Comparison of ENCODE assay signal across 1 cellular context in the genomic region with DNA sequence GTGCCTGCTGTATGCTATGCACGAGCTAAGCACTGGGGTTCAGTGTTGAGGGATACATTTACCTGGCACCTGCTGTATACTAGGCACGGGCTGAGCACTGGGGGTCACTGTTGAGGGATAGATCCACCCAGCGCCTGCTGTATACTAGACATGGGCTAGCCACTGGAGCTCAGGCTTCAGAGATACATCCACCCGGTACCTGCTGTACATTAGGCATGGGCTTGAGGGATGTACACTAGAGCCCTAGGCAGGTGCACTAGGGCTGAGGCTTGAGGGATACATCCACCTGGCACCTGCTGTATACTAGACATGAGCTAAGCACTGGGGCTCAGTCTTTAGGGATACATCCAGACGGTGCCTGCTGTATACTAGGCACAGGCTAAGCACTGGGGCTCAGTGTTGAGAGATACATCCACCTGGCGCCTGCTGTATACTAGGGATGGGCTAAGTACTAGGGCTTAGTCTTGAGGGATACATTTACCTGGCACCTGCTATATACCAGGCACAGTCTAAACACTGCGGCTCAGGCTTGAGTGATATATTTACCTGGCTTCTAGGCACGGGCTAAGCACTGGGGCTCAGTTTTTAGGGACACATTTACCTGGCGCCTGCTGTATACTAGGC.
TF ChIP-seq lines count a peak whose summit lies in the region.

No MANE protein-coding gene starts in this region.

TF ChIP-seq in H1, 55 proteins besides CTCF, POLR2A, EP300 and RAD21:
- TF ChIP-seq RBBP5 (IDR thresholded peaks at IDR 0.05; ENCODE audit: borderline replicate concordance, low read depth, low read length) (no peak), GTF2F1 (IDR thresholded peaks at IDR 0.05; ENCODE audit: borderline replicate concordance, low read depth, low read length) (no peak), KDM5A (IDR thresholded peaks at IDR 0.05; ENCODE audit: low read length) (no peak), BACH1 (IDR thresholded peaks at IDR 0.05; ENCODE audit: low read length) (no peak), EZH2 (IDR thresholded peaks at IDR 0.05; ENCODE audit: low read depth, low read length, severe bottlenecking) (no peak), EGR1 (IDR thresholded peaks at IDR 0.05; ENCODE audit: borderline replicate concordance, low read depth, low read length) (no peak), TCF12 (IDR thresholded peaks at IDR 0.05; ENCODE audit: low read depth, low read length) (no peak), CBX8 (IDR thresholded peaks at IDR 0.05; ENCODE audit: borderline replicate concordance, low read depth, low read length) (no peak), RFX5 (IDR thresholded peaks at IDR 0.05; ENCODE audit: borderline replicate concordance, low read depth, low read length) (no peak), SRF (IDR thresholded peaks at IDR 0.05; ENCODE audit: low read depth, low read length) (no peak), YY1 (IDR thresholded peaks at IDR 0.05; ENCODE audit: low read depth, low read length) (no peak), TAF7 (optimal IDR thresholded peaks at IDR 0.05; ENCODE audit: borderline replicate concordance, low read depth, low read length) (no peak), MAFK (IDR thresholded peaks at IDR 0.05; ENCODE audit: low read depth, low read length) (no peak), BRCA1 (IDR thresholded peaks at IDR 0.05; ENCODE audit: low read depth, low read length) (no peak), CBX5 (IDR thresholded peaks at IDR 0.05; ENCODE audit: low read depth, low read length) (no peak), SP4 (IDR thresholded peaks at IDR 0.05; ENCODE audit: low read length) (no peak), CREB1 (IDR thresholded peaks at IDR 0.05) (no peak), TEAD4 (IDR thresholded peaks at IDR 0.05; ENCODE audit: low read depth, low read length) (no peak)
- TF ChIP-seq, protein P1, sequence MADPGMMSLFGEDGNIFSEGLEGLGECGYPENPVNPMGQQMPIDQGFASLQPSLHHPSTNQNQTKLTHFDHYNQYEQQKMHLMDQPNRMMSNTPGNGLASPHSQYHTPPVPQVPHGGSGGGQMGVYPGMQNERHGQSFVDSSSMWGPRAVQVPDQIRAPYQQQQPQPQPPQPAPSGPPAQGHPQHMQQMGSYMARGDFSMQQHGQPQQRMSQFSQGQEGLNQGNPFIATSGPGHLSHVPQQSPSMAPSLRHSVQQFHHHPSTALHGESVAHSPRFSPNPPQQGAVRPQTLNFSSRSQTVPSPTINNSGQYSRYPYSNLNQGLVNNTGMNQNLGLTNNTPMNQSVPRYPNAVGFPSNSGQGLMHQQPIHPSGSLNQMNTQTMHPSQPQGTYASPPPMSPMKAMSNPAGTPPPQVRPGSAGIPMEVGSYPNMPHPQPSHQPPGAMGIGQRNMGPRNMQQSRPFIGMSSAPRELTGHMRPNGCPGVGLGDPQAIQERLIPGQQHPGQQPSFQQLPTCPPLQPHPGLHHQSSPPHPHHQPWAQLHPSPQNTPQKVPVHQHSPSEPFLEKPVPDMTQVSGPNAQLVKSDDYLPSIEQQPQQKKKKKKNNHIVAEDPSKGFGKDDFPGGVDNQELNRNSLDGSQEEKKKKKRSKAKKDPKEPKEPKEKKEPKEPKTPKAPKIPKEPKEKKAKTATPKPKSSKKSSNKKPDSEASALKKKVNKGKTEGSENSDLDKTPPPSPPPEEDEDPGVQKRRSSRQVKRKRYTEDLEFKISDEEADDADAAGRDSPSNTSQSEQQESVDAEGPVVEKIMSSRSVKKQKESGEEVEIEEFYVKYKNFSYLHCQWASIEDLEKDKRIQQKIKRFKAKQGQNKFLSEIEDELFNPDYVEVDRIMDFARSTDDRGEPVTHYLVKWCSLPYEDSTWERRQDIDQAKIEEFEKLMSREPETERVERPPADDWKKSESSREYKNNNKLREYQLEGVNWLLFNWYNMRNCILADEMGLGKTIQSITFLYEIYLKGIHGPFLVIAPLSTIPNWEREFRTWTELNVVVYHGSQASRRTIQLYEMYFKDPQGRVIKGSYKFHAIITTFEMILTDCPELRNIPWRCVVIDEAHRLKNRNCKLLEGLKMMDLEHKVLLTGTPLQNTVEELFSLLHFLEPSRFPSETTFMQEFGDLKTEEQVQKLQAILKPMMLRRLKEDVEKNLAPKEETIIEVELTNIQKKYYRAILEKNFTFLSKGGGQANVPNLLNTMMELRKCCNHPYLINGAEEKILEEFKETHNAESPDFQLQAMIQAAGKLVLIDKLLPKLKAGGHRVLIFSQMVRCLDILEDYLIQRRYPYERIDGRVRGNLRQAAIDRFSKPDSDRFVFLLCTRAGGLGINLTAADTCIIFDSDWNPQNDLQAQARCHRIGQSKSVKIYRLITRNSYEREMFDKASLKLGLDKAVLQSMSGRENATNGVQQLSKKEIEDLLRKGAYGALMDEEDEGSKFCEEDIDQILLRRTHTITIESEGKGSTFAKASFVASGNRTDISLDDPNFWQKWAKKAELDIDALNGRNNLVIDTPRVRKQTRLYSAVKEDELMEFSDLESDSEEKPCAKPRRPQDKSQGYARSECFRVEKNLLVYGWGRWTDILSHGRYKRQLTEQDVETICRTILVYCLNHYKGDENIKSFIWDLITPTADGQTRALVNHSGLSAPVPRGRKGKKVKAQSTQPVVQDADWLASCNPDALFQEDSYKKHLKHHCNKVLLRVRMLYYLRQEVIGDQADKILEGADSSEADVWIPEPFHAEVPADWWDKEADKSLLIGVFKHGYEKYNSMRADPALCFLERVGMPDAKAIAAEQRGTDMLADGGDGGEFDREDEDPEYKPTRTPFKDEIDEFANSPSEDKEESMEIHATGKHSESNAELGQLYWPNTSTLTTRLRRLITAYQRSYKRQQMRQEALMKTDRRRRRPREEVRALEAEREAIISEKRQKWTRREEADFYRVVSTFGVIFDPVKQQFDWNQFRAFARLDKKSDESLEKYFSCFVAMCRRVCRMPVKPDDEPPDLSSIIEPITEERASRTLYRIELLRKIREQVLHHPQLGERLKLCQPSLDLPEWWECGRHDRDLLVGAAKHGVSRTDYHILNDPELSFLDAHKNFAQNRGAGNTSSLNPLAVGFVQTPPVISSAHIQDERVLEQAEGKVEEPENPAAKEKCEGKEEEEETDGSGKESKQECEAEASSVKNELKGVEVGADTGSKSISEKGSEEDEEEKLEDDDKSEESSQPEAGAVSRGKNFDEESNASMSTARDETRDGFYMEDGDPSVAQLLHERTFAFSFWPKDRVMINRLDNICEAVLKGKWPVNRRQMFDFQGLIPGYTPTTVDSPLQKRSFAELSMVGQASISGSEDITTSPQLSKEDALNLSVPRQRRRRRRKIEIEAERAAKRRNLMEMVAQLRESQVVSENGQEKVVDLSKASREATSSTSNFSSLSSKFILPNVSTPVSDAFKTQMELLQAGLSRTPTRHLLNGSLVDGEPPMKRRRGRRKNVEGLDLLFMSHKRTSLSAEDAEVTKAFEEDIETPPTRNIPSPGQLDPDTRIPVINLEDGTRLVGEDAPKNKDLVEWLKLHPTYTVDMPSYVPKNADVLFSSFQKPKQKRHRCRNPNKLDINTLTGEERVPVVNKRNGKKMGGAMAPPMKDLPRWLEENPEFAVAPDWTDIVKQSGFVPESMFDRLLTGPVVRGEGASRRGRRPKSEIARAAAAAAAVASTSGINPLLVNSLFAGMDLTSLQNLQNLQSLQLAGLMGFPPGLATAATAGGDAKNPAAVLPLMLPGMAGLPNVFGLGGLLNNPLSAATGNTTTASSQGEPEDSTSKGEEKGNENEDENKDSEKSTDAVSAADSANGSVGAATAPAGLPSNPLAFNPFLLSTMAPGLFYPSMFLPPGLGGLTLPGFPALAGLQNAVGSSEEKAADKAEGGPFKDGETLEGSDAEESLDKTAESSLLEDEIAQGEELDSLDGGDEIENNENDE (IDR thresholded peaks at IDR 0.05; ENCODE audit: insufficient replicate concordance, low read length), result no peak
TF ChIP-seq in H1: peak in this region for 0.
